Comparison of ENCODE assay signal across 10 cellular contexts in genomic region chr13:48783181-48783630, GRCh38.
DNase-seq lines count a peak whose midpoint lies in the region; ATAC-seq and TF ChIP-seq lines count a peak whose summit lies in the region.
"Had no signal": no experiment of that assay in that cellular context is flagged by ENCODE, and none has a peak within 500 bp of the region (broad histone marks: within the 10 kb centered on the region; RNA-seq: fewer than 3 reads in every experiment).

No MANE protein-coding gene starts in this region.

- H3K36me3 ChIP-seq in fibroblast of lung (ENCODE audit: control insufficient read depth, insufficient read depth, low read length), result no peaks in the 10 kb centered on the region

- TF ChIP-seq CTCF in fibroblast of lung (conservative IDR thresholded peaks at IDR 0.05 in 1 of 2, IDR thresholded peaks at IDR 0.05 in 1 of 2; ENCODE audit: low read depth in 1 of 2, low read length in 2 of 2), result peak in 1 of 2 donors; percentile 22

- DNase-seq in GM04503 (ENCODE audit: low read depth), result peak; percentile 82
- DNase-seq in OCI-M1 (lab: John Stamatoyannopoulos, UW), result peak; percentile 46
- peak; percentile 83 to 100 for DNase-seq in fibroblast of lung (ENCODE audit: low read depth in 2 of 2)
- DNase-seq in pulmonary artery endothelial cell (ENCODE audit: low read depth, low spot score), result peak; percentile 1
- no peak for DNase-seq in activated CD4-positive, alpha-beta T cell treated with anti-CD3 and anti-CD28 coated beads, Interleukin-2, amount 50 U/mL, for 48 hours
- DNase-seq in stimulated activated CD4-positive, alpha-beta T cell treated with anti-CD3 and anti-CD28 coated beads, Interleukin-2, amount 100 ng/mL, for 48 hours, result no peak

- no peaks in the 10 kb centered on the region for H3K9me3 ChIP-seq in fibroblast of lung (ENCODE audit: control insufficient read depth, insufficient read depth, low read depth, low read length)

- no peaks in the 10 kb centered on the region for H4K20me1 ChIP-seq in fibroblast of lung (ENCODE audit: control insufficient read depth, extremely low read depth, insufficient read depth, low read length)

- peaks cover 9% of the 10 kb centered on the region for H3K4me1 ChIP-seq in fibroblast of lung (ENCODE audit: control insufficient read depth, extremely low read depth, insufficient read depth, low read length)

- H3K4me2 ChIP-seq in fibroblast of lung (ENCODE audit: extremely low read depth, insufficient read depth, low read length), result no peak overlapping the region

- H3K79me2 ChIP-seq in fibroblast of lung (ENCODE audit: control insufficient read depth, insufficient read depth, low read length), result no peaks in the 10 kb centered on the region

- no peaks in the 10 kb centered on the region for H3K27me3 ChIP-seq in fibroblast of lung (ENCODE audit: control insufficient read depth, insufficient read depth, low read length)

- no peak overlapping the region for H2AFZ ChIP-seq in fibroblast of lung (ENCODE audit: low read length)

- no peak overlapping the region for H3K4me3 ChIP-seq in fibroblast of lung (replicated peaks in 1 of 4; ENCODE audit: control extremely low read depth in 1 of 4, insufficient read depth in 1 of 4, low read depth in 3 of 4, low read length in 4 of 4)

- no peak overlapping the region for H3K9ac ChIP-seq in fibroblast of lung (ENCODE audit: insufficient read depth, low read length)

- peak overlapping the region; percentile 84 for H3K27ac ChIP-seq in fibroblast of lung (ENCODE audit: insufficient read depth, low read length)
- H3K27ac ChIP-seq: epithelial cell of prostate had no signal

- ATAC-seq in HG03025 (IDR thresholded peaks at IDR 0.05; ENCODE audit: low FRiP score, unreplicated experiment) (no peak), GM21515 (IDR thresholded peaks at IDR 0.05; ENCODE audit: unreplicated experiment) (no peak)
- ATAC-seq: T-cell had no signal

Comparison
In these comparisons a context has a peak if more than half of its experiments do, and no peak if none do; other contexts are left out.
1. DNase-seq: peak in GM04503 (single experiment), OCI-M1 (single experiment), fibroblast of lung (2 of 2) and pulmonary artery endothelial cell (single experiment); none in activated CD4-positive, alpha-beta T cell treated with anti-CD3 and anti-CD28 coated beads, Interleukin-2, amount 50 U/mL, for 48 hours (0 of 2) and stimulated activated CD4-positive, alpha-beta T cell treated with anti-CD3 and anti-CD28 coated beads, Interleukin-2, amount 100 ng/mL, for 48 hours (0 of 2).